In the genomic region with DNA sequence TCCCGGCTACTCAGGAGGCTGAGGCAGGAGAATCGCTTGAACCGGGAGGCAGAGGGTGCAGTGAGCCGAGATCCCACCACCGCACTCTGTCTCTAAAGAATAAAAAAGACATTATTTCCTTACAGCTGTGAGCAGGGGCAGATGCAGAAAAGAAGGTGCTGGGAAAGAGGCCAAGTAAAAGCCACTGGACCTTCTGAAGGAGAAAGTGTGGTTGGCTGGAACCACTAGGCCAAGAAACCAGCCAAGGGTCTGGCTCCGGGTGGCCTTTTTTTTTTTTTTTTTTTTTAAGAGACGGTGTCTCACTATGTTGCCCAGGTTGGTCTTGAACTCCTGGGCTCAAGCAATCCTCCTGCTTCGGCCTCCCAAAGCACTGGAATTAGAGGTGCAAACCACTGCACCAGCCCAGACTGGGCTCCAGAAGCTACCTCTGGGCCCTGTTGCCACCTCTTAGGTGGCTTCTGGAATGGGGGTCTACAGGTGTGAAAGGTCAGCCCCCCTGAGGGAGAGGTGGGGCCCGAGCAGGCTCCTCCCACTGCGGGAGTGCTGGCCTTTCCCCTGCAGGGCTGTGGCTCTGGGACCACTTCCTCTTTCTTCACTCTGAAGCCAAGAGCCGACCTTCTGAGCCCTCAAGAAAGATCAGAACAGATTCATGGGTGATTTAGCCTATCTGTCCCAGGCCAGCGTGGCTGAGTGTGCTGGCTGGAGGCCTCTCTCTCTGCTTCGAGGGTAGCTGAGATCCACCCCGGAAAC, we compare ENCODE assay signal across 9 cellular contexts. TPM values are rescaled to one million over a fixed set of nuclear protein-coding genes. Genes with fewer than 3 reads are reported as not detected.
DNase-seq lines count a peak whose midpoint lies in the region; ATAC-seq and TF ChIP-seq lines count a peak whose summit lies in the region.
"Had no signal": no experiment of that assay in that cellular context is flagged by ENCODE, and none has a peak within 500 bp of the region (broad histone marks: within the 10 kb centered on the region; RNA-seq: fewer than 3 reads in every experiment).

Gene FGD2, plus strand, starts transcription at position 595 of the 750 bp plus-strand sequence. CDS start 163 bp downstream, outside the sequence.

- TF ChIP-seq CTCF in GM12864 (IDR thresholded peaks at IDR 0.05; ENCODE audit: low read depth, low read length, missing control alignments): no peak
- no peak for TF ChIP-seq CTCF in endodermal cell (conservative IDR thresholded peaks at IDR 0.05)
- TF ChIP-seq CTCF in glutamatergic neuron (IDR thresholded peaks at IDR 0.05; ENCODE audit: partially characterized antibody, unreplicated experiment): no peak

- H3K36me3 ChIP-seq in KOPT-K1 (ENCODE audit: insufficient read depth, low read length) (no peaks in the 10 kb centered on the region), endodermal cell (ENCODE audit: control insufficient read depth, insufficient read depth, low read length) (no peaks in the 10 kb centered on the region)

- peak within 1 kb of the TSS; percentile 83 for H3K4me3 ChIP-seq in GM12864 (ENCODE audit: low read depth, low read length)
- no peak within 1 kb of the TSS for H3K4me3 ChIP-seq in endodermal cell (ENCODE audit: low read length)

- H3K9me3 Mint-ChIP-seq in endodermal cell (peaks cover 2% of the 10 kb centered on the region), glutamatergic neuron (ENCODE audit: unreplicated experiment) (no peaks in the 10 kb centered on the region)

- H3K9me3 ChIP-seq in KOPT-K1 (ENCODE audit: insufficient read depth, low read length, poor library complexity, severe bottlenecking): no peaks in the 10 kb centered on the region
- H3K9me3 ChIP-seq in endodermal cell (ENCODE audit: control insufficient read depth, low read length): no peaks in the 10 kb centered on the region

- no peaks in the 10 kb centered on the region for H3K27me3 ChIP-seq in endodermal cell (ENCODE audit: control insufficient read depth, insufficient read depth, low read length, poor library complexity, severe bottlenecking)

- H3K4me3 Mint-ChIP-seq in endodermal cell (no peak within 1 kb of the TSS), glutamatergic neuron (ENCODE audit: unreplicated experiment) (no peak within 1 kb of the TSS)

- peak; percentile 51 for ATAC-seq in GM21367 (IDR thresholded peaks at IDR 0.05; ENCODE audit: unreplicated experiment)
- ATAC-seq in stimulated activated naive CD8-positive, alpha-beta T cell treated with anti-CD3 and anti-CD28 coated beads, Interleukin-15, Interleukin-2, amounts not matched to agents 100 U/mL and 50 U/mL, for 24 hours: peak; percentile 45

- H3K27ac Mint-ChIP-seq in endodermal cell: no peak within 1 kb of the TSS
- H3K27ac Mint-ChIP-seq in glutamatergic neuron (ENCODE audit: unreplicated experiment): no peak within 1 kb of the TSS

- H3K4me1 Mint-ChIP-seq in endodermal cell (no peaks in the 10 kb centered on the region), glutamatergic neuron (ENCODE audit: low read depth, unreplicated experiment) (no peaks in the 10 kb centered on the region)

- H3K27me3 Mint-ChIP-seq in endodermal cell (ENCODE audit: insufficient read depth) (peaks cover 1% of the 10 kb centered on the region), glutamatergic neuron (ENCODE audit: unreplicated experiment) (peaks cover 7% of the 10 kb centered on the region)

- no peaks in the 10 kb centered on the region for H3K4me1 ChIP-seq in endodermal cell (ENCODE audit: control insufficient read depth, insufficient read depth, low read length)

- WGBS in endodermal cell (ENCODE audit: insufficient coverage in 1 of 2, insufficient read length in 1 of 2), 2 experiments: 71 to 91% methylated on average over 4 to 14 of the region's 14 CpGs

- H3K27ac ChIP-seq in KOPT-K1 (ENCODE audit: low read depth, low read length, poor library complexity, severe bottlenecking) (peak within 1 kb of the TSS; percentile 38), endodermal cell (ENCODE audit: low read depth, low read length) (no peak within 1 kb of the TSS)
- H3K27ac ChIP-seq: HL-60 had no signal

- DNase-seq in GM12864 (ENCODE audit: low read depth): peak; percentile 72
- DNase-seq in endodermal cell: peak; percentile 39
- peak; percentile 40 for DNase-seq in stimulated activated naive CD8-positive, alpha-beta T cell treated with anti-CD3 and anti-CD28 coated beads, Interleukin-15, Interleukin-2, amounts not matched to agents 100 U/mL and 50 U/mL, for 24 hours
- DNase-seq in SHP77 treated with DMSO at 0.1 percent for 48 hours (lab: John Stamatoyannopoulos, UW): no peak
- no peak for DNase-seq in glutamatergic neuron
- no peak for DNase-seq in HPDE6-E6E7 (ENCODE audit: extremely low spot score)

- no peaks in the 10 kb centered on the region for H3K36me3 Mint-ChIP-seq in endodermal cell (ENCODE audit: low read depth)
- no peaks in the 10 kb centered on the region for H3K36me3 Mint-ChIP-seq in glutamatergic neuron (ENCODE audit: unreplicated experiment)

- H3K9ac ChIP-seq in endodermal cell (ENCODE audit: extremely low read depth, low read length, poor library complexity, severe bottlenecking): no peak within 1 kb of the TSS

RNA-seq across cellular contexts. Expression of gene FGD2, which starts in this region (rescaled TPM):
- total RNA-seq in endodermal cell: not detected
- polyA plus RNA-seq in endodermal cell (2013, experiment 1 of 2): not detected
- polyA plus RNA-seq in endodermal cell (2013, experiment 2 of 2): not detected
- total RNA-seq in glutamatergic neuron (ENCODE audit: unreplicated experiment): not detected

Comparison
In these comparisons a context has a peak if more than half of its experiments do, and no peak if none do; other contexts are left out.
1. Peak in DNase-seq in endodermal cell; RNA of the gene not detected or under 1 TPM.
2. DNase-seq: peak in GM12864 (single experiment) and stimulated activated naive CD8-positive, alpha-beta T cell treated with anti-CD3 and anti-CD28 coated beads, Interleukin-15, Interleukin-2, amounts not matched to agents 100 U/mL and 50 U/mL, for 24 hours (single experiment); none in SHP77 treated with DMSO at 0.1 percent for 48 hours (single experiment), glutamatergic neuron (single experiment) and HPDE6-E6E7 (single experiment).